In genomic region chr22:23895599-23896144, GRCh38 we compare ENCODE assay signal across 7 cellular contexts. TPM values are rescaled to one million over a fixed set of nuclear protein-coding genes. Genes with fewer than 3 reads are reported as not detected.
DNase-seq lines count a peak whose midpoint lies in the region; ATAC-seq and TF ChIP-seq lines count a peak whose summit lies in the region.

No MANE protein-coding gene starts in this region.

- 78 to 88% (median 80%) methylated on average over 16 of the region's 16 CpGs for WGBS in stomach, 5 donors

- TF ChIP-seq EP300 in stomach (IDR thresholded peaks at IDR 0.05) = no peak

- TF ChIP-seq CTCF in stomach (IDR thresholded peaks at IDR 0.05) = no peak

- H3K36me3 Mint-ChIP-seq in activated naive CD4-positive, alpha-beta T cell treated with anti-CD3 and anti-CD28 coated beads, Interleukin-2, amount 50 U/mL, for 72 hours = peaks cover 22 to 33% of the 10 kb centered on the region in 2 donors

- H3K9ac ChIP-seq in HUES6 (ENCODE audit: low read length) = peak overlapping the region; percentile 91

- H3K4me1 ChIP-seq in HUES6 (ENCODE audit: control insufficient read depth, insufficient read depth, low read length) (peaks cover 22% of the 10 kb centered on the region), stomach (peaks cover 19 to 37% (median 33%) of the 10 kb centered on the region in 4 donors)

- H3K27me3 ChIP-seq in HUES6 (ENCODE audit: control insufficient read depth, insufficient read depth, low read length) (no peaks in the 10 kb centered on the region), stomach (no peaks in the 10 kb centered on the region)

- peaks cover 0 to 4% of the 10 kb centered on the region in 2 donors for H3K9me3 Mint-ChIP-seq in activated naive CD4-positive, alpha-beta T cell treated with anti-CD3 and anti-CD28 coated beads, Interleukin-2, amount 50 U/mL, for 72 hours

- intact Hi-C loops in stomach (cut with DNase I; ENCODE audit: low total_unique reads) = no loop called here

- ATAC-seq in activated naive CD4-positive, alpha-beta T cell treated with anti-CD3 and anti-CD28 coated beads, Interleukin-2, amount 50 U/mL, for 72 hours = no peak
- ATAC-seq in GM18907 (IDR thresholded peaks at IDR 0.05; ENCODE audit: unreplicated experiment) (no peak), GM19324 (IDR thresholded peaks at IDR 0.05; ENCODE audit: low FRiP score, unreplicated experiment) (no peak)

- peaks cover 28% of the 10 kb centered on the region for H3K9me3 ChIP-seq in HUES6 (ENCODE audit: control insufficient read depth, insufficient read depth, low read depth, low read length)
- H3K9me3 ChIP-seq in iPS-18c (ENCODE audit: control insufficient read depth, insufficient read depth, low read length) = no peaks in the 10 kb centered on the region
- H3K9me3 ChIP-seq in stomach = no peaks in the 10 kb centered on the region

- H3K4me3 ChIP-seq in HUES6 (ENCODE audit: low read depth, low read length) (peak overlapping the region; percentile 72), iPS-18c (ENCODE audit: insufficient read depth, low read depth, low read length) (peak overlapping the region; percentile 90), stomach (peak overlapping the region; percentile 63 to 79 (median 74))

- H3K36me3 ChIP-seq in HUES6 (ENCODE audit: control insufficient read depth, insufficient read depth, low read length) (peaks cover 23% of the 10 kb centered on the region), stomach (peaks cover 19 to 24% (median 22%) of the 10 kb centered on the region in 4 donors)

- H3K27ac ChIP-seq in HUES6 (ENCODE audit: low read depth, low read length) (peak overlapping the region; percentile 92; the same call in 1 of the 2 replicates), stomach (peak overlapping the region; percentile 95 to 99 (median 97))

- TF ChIP-seq POLR2A in stomach (IDR thresholded peaks at IDR 0.05) = no peak

- DNase-seq in activated naive CD4-positive, alpha-beta T cell treated with anti-CD3 and anti-CD28 coated beads, Interleukin-2, amount 50 U/mL, for 72 hours (ENCODE audit: low spot score in 2 of 2) = no peak
- DNase-seq in stomach (no peak), T-helper 9 cell (no peak)

- H3K27ac Mint-ChIP-seq in activated naive CD4-positive, alpha-beta T cell treated with anti-CD3 and anti-CD28 coated beads, Interleukin-2, amount 50 U/mL, for 72 hours = peak overlapping the region; percentile 96

RNA-seq across cellular contexts. Expression of gene MIF, which starts 1.5 kb away (rescaled TPM):
- 1,000 to 10,000 TPM in 1 of 2 donors, 100 to 1,000 TPM in 1; 919 to 1,364 TPM for total RNA-seq in activated naive CD4-positive, alpha-beta T cell treated with anti-CD3 and anti-CD28 coated beads, Interleukin-2, amount 50 U/mL, for 72 hours
- total RNA-seq in stomach = 100 to 1,000 TPM in 4 of 5 donors, 10 to 100 TPM in 1; 59.5 to 293 (median 214) TPM
- 100 to 1,000 TPM; 496 to 940 (median 891) TPM for polyA plus RNA-seq in stomach

RNA-seq across cellular contexts. Expression of gene SLC2A11, which starts 38.0 kb away (rescaled TPM):
- total RNA-seq in activated naive CD4-positive, alpha-beta T cell treated with anti-CD3 and anti-CD28 coated beads, Interleukin-2, amount 50 U/mL, for 72 hours = 1 to 10 TPM; 6.3 to 8.1 TPM
- 10 to 100 TPM in 1 of 5 donors, 1 to 10 TPM in 4; 3.2 to 10.3 (median 6.6) TPM for total RNA-seq in stomach
- polyA plus RNA-seq in stomach = 1 to 10 TPM; 5.8 to 9.1 (median 6.7) TPM

RNA-seq across cellular contexts. Expression of gene DERL3, which starts 56.9 kb away (rescaled TPM):
- total RNA-seq in activated naive CD4-positive, alpha-beta T cell treated with anti-CD3 and anti-CD28 coated beads, Interleukin-2, amount 50 U/mL, for 72 hours = 1 to 10 TPM; 5.1 to 7.3 TPM
- 10 to 100 TPM in 2 of 5 donors, 1 to 10 TPM in 2, under 1 TPM in 1; 0.45 to 24.1 (median 5.2) TPM for total RNA-seq in stomach
- polyA plus RNA-seq in stomach = 10 to 100 TPM in 1 of 3 donors, 1 to 10 TPM in 2; 6.2 to 24.5 (median 7.9) TPM
